Comparison of ENCODE assay signal across 1 cellular context in genomic region chr16:66457888-66458287, GRCh38.
A peak's percentile ranks its signal among the peaks of the same experiment; 100 is the strongest.
TF ChIP-seq lines count a peak whose summit lies in the region.

No MANE protein-coding gene starts in this region.

TF ChIP-seq in K562, 482 proteins besides CTCF, POLR2A, EP300 and RAD21 (continued from another document):
- TF ChIP-seq ATF2 (CRISPR knock-in tag; IDR thresholded peaks at IDR 0.05) (no peak), ZNF354B (CRISPR knock-in tag; IDR thresholded peaks at IDR 0.05) (no peak), SMAD2 (IDR thresholded peaks at IDR 0.05; ENCODE audit: low read depth, low read length) (no peak), ZNF740 (CRISPR knock-in tag; IDR thresholded peaks at IDR 0.05) (no peak), ZNF740 (tag; IDR thresholded peaks at IDR 0.05) (no peak), TFAM (CRISPR knock-in tag; conservative IDR thresholded peaks at IDR 0.05) (no peak), C11orf30 (IDR thresholded peaks at IDR 0.05; ENCODE audit: low read depth) (peak; percentile 99), ZSCAN29 (IDR thresholded peaks at IDR 0.05) (no peak)
